ENCODE assay signal across 31 cellular contexts in the genomic region with DNA sequence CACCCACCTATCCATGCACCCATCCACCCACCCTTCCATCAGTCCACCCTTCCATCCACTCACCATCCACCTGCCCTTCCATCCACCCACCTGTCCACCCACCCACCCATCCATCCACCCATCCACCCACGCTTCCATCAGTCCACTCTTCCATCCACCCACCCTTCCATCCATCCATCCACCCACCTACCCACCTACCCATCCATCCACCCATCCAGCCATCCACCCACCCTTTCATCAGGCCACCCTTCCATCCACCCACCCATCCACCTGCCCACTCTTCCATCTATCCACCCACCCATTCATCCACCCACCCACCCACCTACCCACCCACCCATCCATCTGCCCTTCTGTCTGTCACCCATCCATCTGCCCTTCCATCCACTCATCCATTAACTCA. TPM values are rescaled to one million over a fixed set of nuclear protein-coding genes. Genes with fewer than 3 reads are reported as not detected.
"Had no signal": no experiment of that assay in that cellular context is flagged by ENCODE, and none has a peak within 500 bp of the region (broad histone marks: within the 10 kb centered on the region; RNA-seq: fewer than 3 reads in every experiment).

No MANE protein-coding gene starts in this region.

- H3K36me3 ChIP-seq: ovary, right lobe of liver, sigmoid colon, spleen, suprapubic skin, tibial nerve, upper lobe of left lung, vagina had no signal

- H3K27ac ChIP-seq: ovary, parathyroid adenoma, psoas muscle, right lobe of liver, sigmoid colon, spleen, suprapubic skin, testis, upper lobe of left lung, vagina had no signal

- H3K9me3 ChIP-seq: ovary, psoas muscle, right lobe of liver, sigmoid colon, spleen, suprapubic skin, testis, tibial nerve, upper lobe of left lung, vagina had no signal

- H3K4me3 ChIP-seq: ovary, psoas muscle, right lobe of liver, sigmoid colon, smooth muscle cell, spleen, suprapubic skin, testis, tibial nerve, upper lobe of left lung, vagina had no signal

- H2AFZ ChIP-seq: parathyroid adenoma had no signal

- H3K9ac ChIP-seq: parathyroid adenoma had no signal

- ATAC-seq: naive thymus-derived CD8-positive, alpha-beta T cell; natural killer cell treated with Interleukin-12 subunit alpha and Interleukin-12 subunit beta and Interleukin-15 and Interleukin-18, amount 100 ng/mL, for 72 hours; psoas muscle; right cardiac atrium; right lobe of liver; stimulated activated memory B cell treated with anti-CD40 and anti-IgM and Interleukin-4, amounts not matched to agents 10 μg/mL and 1 μg/mL and 100 μg/mL, for 72 hours; stimulated activated naive CD8-positive, alpha-beta T cell treated with anti-CD3 and anti-CD28 coated beads, Interleukin-15, amount 100 ng/mL, for 72 hours; stimulated activated naive CD8-positive, alpha-beta T cell treated with anti-CD3 and anti-CD28 coated beads, Interleukin-15, Interleukin-2, amounts not matched to agents 100 U/mL and 50 U/mL, for 24 hours had no signal

- H3K27ac Mint-ChIP-seq: naive thymus-derived CD8-positive, alpha-beta T cell; natural killer cell treated with Interleukin-12 subunit alpha and Interleukin-12 subunit beta and Interleukin-15 and Interleukin-18, amount 100 ng/mL, for 72 hours; nephron progenitor cell; progenitor cell of endocrine pancreas; stimulated activated memory B cell treated with anti-CD40 and anti-IgM and Interleukin-4, amounts not matched to agents 10 μg/mL and 1 μg/mL and 100 μg/mL, for 72 hours had no signal

- H3K4me3 Mint-ChIP-seq: natural killer cell treated with Interleukin-12 subunit alpha and Interleukin-12 subunit beta and Interleukin-15 and Interleukin-18, amount 100 ng/mL, for 72 hours; nephron progenitor cell; neural crest cell; stimulated activated memory B cell treated with anti-CD40 and anti-IgM and Interleukin-4, amounts not matched to agents 10 μg/mL and 1 μg/mL and 100 μg/mL, for 72 hours; stimulated activated naive CD8-positive, alpha-beta T cell treated with anti-CD3 and anti-CD28 coated beads, Interleukin-15, amount 100 ng/mL, for 72 hours had no signal

- H3K36me3 Mint-ChIP-seq: natural killer cell treated with Interleukin-12 subunit alpha and Interleukin-12 subunit beta and Interleukin-15 and Interleukin-18, amount 100 ng/mL, for 72 hours had no signal

- H3K4me1 ChIP-seq: parathyroid adenoma, right lobe of liver had no signal

- H3K9me3 Mint-ChIP-seq: naive thymus-derived CD8-positive, alpha-beta T cell; natural killer cell treated with Interleukin-12 subunit alpha and Interleukin-12 subunit beta and Interleukin-15 and Interleukin-18, amount 100 ng/mL, for 72 hours; nephron progenitor cell; neural crest cell had no signal

- H3K4me2 ChIP-seq: smooth muscle cell had no signal

- H3K27me3 Mint-ChIP-seq: naive thymus-derived CD8-positive, alpha-beta T cell; natural killer cell treated with Interleukin-12 subunit alpha and Interleukin-12 subunit beta and Interleukin-15 and Interleukin-18, amount 100 ng/mL, for 72 hours; stimulated activated memory B cell treated with anti-CD40 and anti-IgM and Interleukin-4, amounts not matched to agents 10 μg/mL and 1 μg/mL and 100 μg/mL, for 72 hours; stimulated activated naive CD8-positive, alpha-beta T cell treated with anti-CD3 and anti-CD28 coated beads, Interleukin-15, amount 100 ng/mL, for 72 hours had no signal

- H3K27me3 ChIP-seq: ovary, right lobe of liver, sigmoid colon, spleen, suprapubic skin, testis, tibial nerve, upper lobe of left lung, vagina had no signal

- DNase-seq: naive thymus-derived CD8-positive, alpha-beta T cell; nephron progenitor cell; occipital lobe; ovary; posterior cingulate gyrus; psoas muscle; right cardiac atrium; right lobe of liver; sigmoid colon; spleen; stimulated activated CD4-positive, alpha-beta T cell treated with anti-CD3 and anti-CD28 coated beads, Interleukin-12 subunit alpha, Interleukin-12 subunit beta, amount 100 ng/mL, for 4 hours; stimulated activated CD4-positive, alpha-beta T cell treated with anti-CD3 and anti-CD28 coated beads, Interleukin-1b, Interleukin-23, amount 100 ng/mL, for 48 hours; stimulated activated CD4-positive, alpha-beta T cell treated with anti-CD3 and anti-CD28 coated beads, Interleukin-4, amount 100 ng/mL, for 1 hour; stimulated activated CD4-positive, alpha-beta T cell treated with anti-CD3 and anti-CD28 coated beads, Interleukin-4, amount 100 ng/mL, for 4 hours; stimulated activated CD8-positive, alpha-beta memory T cell treated with anti-CD3 and anti-CD28 coated beads, Interleukin-4, amount 100 ng/mL, for 48 hours; stimulated activated naive CD4-positive, alpha-beta T cell; stimulated activated naive CD8-positive, alpha-beta T cell treated with anti-CD3 and anti-CD28 coated beads, Interleukin-15, amount 100 ng/mL, for 72 hours; stimulated activated naive CD8-positive, alpha-beta T cell treated with anti-CD3 and anti-CD28 coated beads, Interleukin-15, Interleukin-2, amounts not matched to agents 100 U/mL and 50 U/mL, for 24 hours; substantia nigra; testis; trophoblast cell; upper lobe of left lung had no signal

RNA-seq across cellular contexts. Expression of gene TMEM59L, which starts 41.2 kb away (rescaled TPM):
- total RNA-seq: naive thymus-derived CD8-positive, alpha-beta T cell; natural killer cell treated with Interleukin-12 subunit alpha and Interleukin-12 subunit beta and Interleukin-15 and Interleukin-18, amount 100 ng/mL, for 72 hours had no signal

RNA-seq across cellular contexts. Expression of gene CRLF1, which starts 47.3 kb away (rescaled TPM):
- total RNA-seq: naive thymus-derived CD8-positive, alpha-beta T cell; natural killer cell treated with Interleukin-12 subunit alpha and Interleukin-12 subunit beta and Interleukin-15 and Interleukin-18, amount 100 ng/mL, for 72 hours had no signal
